ENCODE assay signal across 1 cellular context in genomic region chr1:55005351-55006140, GRCh38.
TF ChIP-seq lines count a peak whose summit lies in the region.

No MANE protein-coding gene starts in this region.

TF ChIP-seq in GM12878, 131 proteins besides CTCF, POLR2A, EP300 and RAD21:
- TF ChIP-seq CEBPZ (IDR thresholded peaks at IDR 0.05; ENCODE audit: low read depth, low read length) (no peak), MEF2B (IDR thresholded peaks at IDR 0.05; ENCODE audit: partially characterized antibody, poor library complexity, severe bottlenecking) (no peak), CHD1 (IDR thresholded peaks at IDR 0.05; ENCODE audit: low read depth, low read length) (no peak), ZZZ3 (IDR thresholded peaks at IDR 0.05; ENCODE audit: control insufficient read depth, insufficient read length, low read depth) (no peak)
